ENCODE assay signal across 15 cellular contexts in the genomic region with DNA sequence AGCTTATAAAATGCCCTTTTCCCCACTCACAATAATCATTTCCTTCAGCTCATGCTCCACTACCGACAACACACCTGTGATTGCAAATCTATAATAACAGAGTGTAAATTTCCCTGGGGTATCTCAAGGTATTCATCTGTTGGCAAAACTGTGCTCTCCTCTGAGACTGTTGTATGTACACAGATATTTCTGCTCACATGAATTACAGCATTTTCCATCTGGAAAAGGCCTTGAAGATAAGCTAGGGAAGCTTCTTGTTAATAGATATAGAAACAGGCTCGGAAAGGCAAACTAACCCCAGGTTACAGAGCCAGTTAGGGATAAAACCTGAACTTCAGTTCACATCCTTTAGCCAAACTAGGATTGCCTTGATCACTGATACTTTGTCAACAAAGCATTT.
DNase-seq lines count a peak whose midpoint lies in the region; ATAC-seq and TF ChIP-seq lines count a peak whose summit lies in the region.
"Had no signal": no experiment of that assay in that cellular context is flagged by ENCODE, and none has a peak within 500 bp of the region (broad histone marks: within the 10 kb centered on the region; RNA-seq: fewer than 3 reads in every experiment).

No MANE protein-coding gene starts in this region.

- no peak overlapping the region for H3K4me3 Mint-ChIP-seq in natural killer cell treated with Interleukin-12 subunit alpha and Interleukin-12 subunit beta and Interleukin-15 and Interleukin-18, amount 100 ng/mL, for 72 hours
- H3K4me3 Mint-ChIP-seq in natural killer cell (no peak overlapping the region), endothelial cell (ENCODE audit: unreplicated experiment) (no peak overlapping the region), neural crest cell (no peak overlapping the region)
- H3K4me3 Mint-ChIP-seq: B cell; dendritic cell treated with granulocyte-macrophage colony-stimulating factor and Interleukin-4, amounts not matched to agents 40 ng/mL and 50 ng/mL, for 4 days had no signal

- H3K4me1 ChIP-seq in vagina, result peaks cover 52% of the 10 kb centered on the region

- peaks cover 3% of the 10 kb centered on the region for H3K9me3 Mint-ChIP-seq in natural killer cell treated with Interleukin-12 subunit alpha and Interleukin-12 subunit beta and Interleukin-15 and Interleukin-18, amount 100 ng/mL, for 72 hours
- H3K9me3 Mint-ChIP-seq in natural killer cell (no peaks in the 10 kb centered on the region), endothelial cell (ENCODE audit: unreplicated experiment) (no peaks in the 10 kb centered on the region), neural crest cell (no peaks in the 10 kb centered on the region)
- H3K9me3 Mint-ChIP-seq: dendritic cell treated with granulocyte-macrophage colony-stimulating factor and Interleukin-4, amounts not matched to agents 40 ng/mL and 50 ng/mL, for 4 days had no signal

- H3K27ac Mint-ChIP-seq in natural killer cell treated with Interleukin-12 subunit alpha and Interleukin-12 subunit beta and Interleukin-15 and Interleukin-18, amount 100 ng/mL, for 72 hours, result peak overlapping the region; percentile 8 to 90
- H3K27ac Mint-ChIP-seq in natural killer cell (no peak overlapping the region), endothelial cell (ENCODE audit: unreplicated experiment) (peak overlapping the region; percentile 23), neural crest cell (ENCODE audit: unreplicated experiment) (peak overlapping the region; percentile 87)
- H3K27ac Mint-ChIP-seq: B cell; dendritic cell treated with granulocyte-macrophage colony-stimulating factor and Interleukin-4, amounts not matched to agents 40 ng/mL and 50 ng/mL, for 4 days had no signal

- intact Hi-C loops in natural killer cell (cut with micrococcal nuclease), result loop anchor here (10.0 kb wide), 1 partner anchor 207 kb away; a partner anchor contains a TSS
- intact Hi-C loops in vagina (cut with DNase I), result no loop called here

- peak overlapping the region; percentile 66 for H3K27ac ChIP-seq in vagina
- H3K27ac ChIP-seq: HL-60 had no signal

- no peak for DNase-seq in natural killer cell treated with Interleukin-12 subunit alpha and Interleukin-12 subunit beta and Interleukin-15 and Interleukin-18, amount 100 ng/mL, for 72 hours (ENCODE audit: low spot score)
- DNase-seq in natural killer cell (no peak), endothelial cell (ENCODE audit: low spot score) (no peak), neural crest cell (ENCODE audit: low read depth, low spot score) (no peak), vagina (ENCODE audit: extremely low spot score in 2 of 2) (no peak), GM10266 (ENCODE audit: extremely low spot score) (no peak), GDM1 (lab: John Stamatoyannopoulos, UW) (no peak), GM19240 (ENCODE audit: insufficient read length, low spot score) (no peak)
- DNase-seq: activated CD8-positive, alpha-beta memory T cell treated with anti-CD3 and anti-CD28 coated beads for 24 hours; head of caudate nucleus; NCI-H1105 treated with DMSO at 0.1 percent for 48 hours had no signal

- no peak for ATAC-seq in natural killer cell treated with Interleukin-12 subunit alpha and Interleukin-12 subunit beta and Interleukin-15 and Interleukin-18, amount 100 ng/mL, for 72 hours
- ATAC-seq in natural killer cell, result no peak

- H3K9me3 ChIP-seq in vagina, result no peaks in the 10 kb centered on the region

- TF ChIP-seq CTCF in natural killer cell (IDR thresholded peaks at IDR 0.05) (no peak), endothelial cell (IDR thresholded peaks at IDR 0.05; ENCODE audit: unreplicated experiment) (no peak), neural crest cell (conservative IDR thresholded peaks at IDR 0.05) (no peak), vagina (IDR thresholded peaks at IDR 0.05) (no peak), GM10266 (IDR thresholded peaks at IDR 0.05; ENCODE audit: control insufficient read depth, insufficient read depth, low read depth, missing control alignments) (no peak)

- TF ChIP-seq POLR2A in vagina (IDR thresholded peaks at IDR 0.05), result no peak

- no peak overlapping the region for H3K4me3 ChIP-seq in vagina
- H3K4me3 ChIP-seq: lung had no signal

- no peaks in the 10 kb centered on the region for H3K27me3 ChIP-seq in vagina

- peaks cover 15 to 20% of the 10 kb centered on the region in 2 donors for H3K4me1 Mint-ChIP-seq in natural killer cell treated with Interleukin-12 subunit alpha and Interleukin-12 subunit beta and Interleukin-15 and Interleukin-18, amount 100 ng/mL, for 72 hours (ENCODE audit: low read depth in 2 of 2)
- H3K4me1 Mint-ChIP-seq in natural killer cell, result peaks cover 13 to 15% of the 10 kb centered on the region in 2 donors
- H3K4me1 Mint-ChIP-seq in endothelial cell (ENCODE audit: unreplicated experiment), result peaks cover 42% of the 10 kb centered on the region
- peaks cover 57% of the 10 kb centered on the region for H3K4me1 Mint-ChIP-seq in neural crest cell
- H3K4me1 Mint-ChIP-seq: B cell had no signal

- no peaks in the 10 kb centered on the region for H3K36me3 ChIP-seq in vagina

- peaks cover 7% of the 10 kb centered on the region for H3K36me3 Mint-ChIP-seq in natural killer cell treated with Interleukin-12 subunit alpha and Interleukin-12 subunit beta and Interleukin-15 and Interleukin-18, amount 100 ng/mL, for 72 hours
- H3K36me3 Mint-ChIP-seq in natural killer cell, result no peaks in the 10 kb centered on the region
- no peaks in the 10 kb centered on the region for H3K36me3 Mint-ChIP-seq in endothelial cell (ENCODE audit: low read depth, unreplicated experiment)
- no peaks in the 10 kb centered on the region for H3K36me3 Mint-ChIP-seq in neural crest cell (ENCODE audit: low read depth)

- H3K27me3 Mint-ChIP-seq in natural killer cell treated with Interleukin-12 subunit alpha and Interleukin-12 subunit beta and Interleukin-15 and Interleukin-18, amount 100 ng/mL, for 72 hours, result peaks cover 0 to 3% of the 10 kb centered on the region in 2 donors
- H3K27me3 Mint-ChIP-seq in natural killer cell (ENCODE audit: low read depth in 2 of 2) (peaks cover 0 to 2% of the 10 kb centered on the region in 2 donors), endothelial cell (ENCODE audit: unreplicated experiment) (peaks cover 2% of the 10 kb centered on the region), neural crest cell (ENCODE audit: low read depth) (no peaks in the 10 kb centered on the region)
- H3K27me3 Mint-ChIP-seq: dendritic cell treated with granulocyte-macrophage colony-stimulating factor and Interleukin-4, amounts not matched to agents 40 ng/mL and 50 ng/mL, for 4 days had no signal

Comparison
In these comparisons a context has a peak if more than half of its experiments do, and no peak if none do; other contexts are left out.
1. H3K27ac Mint-ChIP-seq: peak in natural killer cell treated with Interleukin-12 subunit alpha and Interleukin-12 subunit beta and Interleukin-15 and Interleukin-18, amount 100 ng/mL, for 72 hours (2 of 2), endothelial cell (single experiment) and neural crest cell (single experiment); none in natural killer cell (0 of 2).